25 cellular contexts compared by ENCODE assay signal in the genomic region with DNA sequence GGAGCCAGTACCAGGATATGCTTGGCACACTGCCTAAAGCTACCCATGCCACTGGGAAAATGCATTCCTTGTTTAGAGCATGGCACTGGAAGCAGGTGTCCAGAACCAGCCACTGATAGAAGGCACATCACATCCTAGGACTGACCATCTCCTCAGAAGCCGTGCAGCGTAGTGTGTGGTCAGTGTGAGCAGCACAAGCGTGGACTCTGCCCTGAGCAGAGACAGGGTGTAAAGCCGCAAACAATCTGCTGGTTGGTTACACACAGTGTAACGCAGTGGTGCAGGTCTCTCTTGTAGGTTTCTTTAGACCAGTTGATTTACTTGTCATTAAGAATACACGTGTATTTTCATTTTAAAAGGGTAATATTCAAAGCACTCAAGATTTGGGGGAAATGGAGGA.
A peak's percentile ranks its signal among the peaks of the same experiment; 100 is the strongest.
DNase-seq lines count a peak whose midpoint lies in the region; FAIRE-seq and TF ChIP-seq lines count a peak whose summit lies in the region.
"Had no signal": no experiment of that assay in that cellular context is flagged by ENCODE, and none has a peak within 500 bp of the region (broad histone marks: within the 10 kb centered on the region; RNA-seq: fewer than 3 reads in every experiment).

No MANE protein-coding gene starts in this region.

- TF ChIP-seq CTCF in MCF 10A (IDR thresholded peaks at IDR 0.05; ENCODE audit: unreplicated experiment) (no peak), mammary epithelial cell (conservative IDR thresholded peaks at IDR 0.05 in 1 of 2, IDR thresholded peaks at IDR 0.05 in 1 of 2; ENCODE audit: extremely low read depth in 1 of 2, insufficient read depth in 1 of 2, low read depth in 1 of 2, low read length in 2 of 2) (no peak), hepatocyte (IDR thresholded peaks at IDR 0.05; ENCODE audit: poor library complexity) (no peak), kidney (IDR thresholded peaks at IDR 0.05; ENCODE audit: borderline replicate concordance, extremely low read depth, insufficient read depth) (no peak)

- H3K4me3 ChIP-seq in mammary epithelial cell (replicated peaks in 1 of 3; ENCODE audit: insufficient read depth in 1 of 3, low read depth in 2 of 3, low read length in 3 of 3) (no peak overlapping the region), hepatocyte (no peak overlapping the region), neuronal stem cell (ENCODE audit: low read length in 2 of 2) (no peak overlapping the region), kidney (ENCODE audit: low read length in 2 of 2) (no peak overlapping the region)
- H3K4me3 ChIP-seq: PC-9, SJCRH30 had no signal

- in situ Hi-C loops in mammary epithelial cell (cut with MboI; ENCODE audit: low sequenced_read_pairs in 2 of 2): no loop called here

- no peak overlapping the region for H2BK12ac ChIP-seq in neuronal stem cell (ENCODE audit: low read length)

- H3K27ac ChIP-seq in mammary epithelial cell (ENCODE audit: insufficient read depth, low read depth, low read length) (no peak overlapping the region), hepatocyte (no peak overlapping the region), neuronal stem cell (replicated peaks; ENCODE audit: low read length) (no peak overlapping the region), kidney (ENCODE audit: low read depth in 2 of 2, low read length in 2 of 2) (no peak overlapping the region)
- H3K27ac ChIP-seq: HL-60, PC-9, SJCRH30 had no signal

- H3K9me3 ChIP-seq in mammary epithelial cell (replicated peaks; ENCODE audit: insufficient read depth, low read length) (no peaks in the 10 kb centered on the region), hepatocyte (ENCODE audit: low read depth) (no peaks in the 10 kb centered on the region), neuronal stem cell (replicated peaks in 1 of 2; ENCODE audit: control insufficient read depth in 2 of 2, insufficient read depth in 1 of 2, low read depth in 1 of 2, low read length in 2 of 2) (peaks cover 0 to 8% of the 10 kb centered on the region in 2 donors), kidney (ENCODE audit: control insufficient read depth in 1 of 2, low read length in 2 of 2) (no peaks in the 10 kb centered on the region)
- H3K9me3 ChIP-seq: SJCRH30 had no signal

- H3K36me3 Mint-ChIP-seq in MCF 10A (ENCODE audit: insufficient read depth, unreplicated experiment): no peaks in the 10 kb centered on the region

- peak overlapping the region; percentile 41 for H3K27ac Mint-ChIP-seq in MCF 10A (ENCODE audit: low read depth, unreplicated experiment)

- H2BK5ac ChIP-seq in neuronal stem cell (ENCODE audit: low read length): no peak overlapping the region

- no peak overlapping the region for H3K4ac ChIP-seq in neuronal stem cell (ENCODE audit: low read length)

- H3K14ac ChIP-seq in neuronal stem cell (ENCODE audit: low read length): no peak overlapping the region

- intact Hi-C loops in MCF 10A (cut with micrococcal nuclease) (no loop called here), mammary epithelial cell (cut with micrococcal nuclease) (no loop called here), kidney (cut with DNase I) (no loop called here)

- POLR2A ChIA-PET in MCF 10A (lab: Yijun Ruan, JAX): no interaction called here

- H3K4me2 ChIP-seq in mammary epithelial cell (ENCODE audit: insufficient read depth, low read depth, low read length) (no peak overlapping the region), hepatocyte (no peak overlapping the region), neuronal stem cell (ENCODE audit: insufficient read depth, low read length, poor library complexity, severe bottlenecking) (no peak overlapping the region)
- H3K4me2 ChIP-seq: PC-9 had no signal

- no peaks in the 10 kb centered on the region for H3K36me3 ChIP-seq in mammary epithelial cell (ENCODE audit: insufficient read depth, low read length)
- H3K36me3 ChIP-seq in hepatocyte (replicated peaks; ENCODE audit: insufficient read depth, low read depth): no peaks in the 10 kb centered on the region
- H3K36me3 ChIP-seq in neuronal stem cell (replicated peaks in 1 of 2; ENCODE audit: control insufficient read depth in 2 of 2, insufficient read depth in 2 of 2, low read length in 2 of 2): no peaks in the 10 kb centered on the region
- H3K36me3 ChIP-seq in kidney (ENCODE audit: control insufficient read depth in 1 of 2, insufficient read depth in 2 of 2, low read length in 2 of 2): no peaks in the 10 kb centered on the region
- H3K36me3 ChIP-seq: SJCRH30 had no signal

- no peak overlapping the region for H4K8ac ChIP-seq in neuronal stem cell (ENCODE audit: low read depth, low read length)

- H4K91ac ChIP-seq in neuronal stem cell (ENCODE audit: low read depth, low read length, poor library complexity): no peak overlapping the region

- no peaks in the 10 kb centered on the region for H3K4me1 Mint-ChIP-seq in MCF 10A (ENCODE audit: insufficient read depth, unreplicated experiment)

- no TSS peak for BruUV-seq in MCF 10A (replicated peaks; lab: Mats Ljungman, UMichigan)
- BruUV-seq in mammary epithelial cell (replicated peaks; lab: Mats Ljungman, UMichigan): no TSS peak

- FAIRE-seq in urothelium cell line (lab: Jason Lieb, UNC) (peak; percentile 58), kidney (lab: Jason Lieb, UNC) (no peak)
- FAIRE-seq: H54 had no signal

- no peaks in the 10 kb centered on the region for H3K79me2 ChIP-seq in mammary epithelial cell (ENCODE audit: insufficient read depth, low read length)
- no peaks in the 10 kb centered on the region for H3K79me2 ChIP-seq in hepatocyte

- CTCF ChIA-PET in MCF 10A (lab: Yijun Ruan, JAX) (no interaction called here), mammary epithelial cell (lab: Charles Lee; ENCODE audit: low non-redundant PET) (no interaction called here)

- H3K9me2 ChIP-seq in hepatocyte (replicated peaks; ENCODE audit: insufficient read depth): no peaks in the 10 kb centered on the region

- no peaks in the 10 kb centered on the region for H3K4me1 ChIP-seq in mammary epithelial cell (ENCODE audit: insufficient read depth, low read length)
- no peaks in the 10 kb centered on the region for H3K4me1 ChIP-seq in hepatocyte (ENCODE audit: insufficient read depth)
- H3K4me1 ChIP-seq in neuronal stem cell (ENCODE audit: control insufficient read depth in 2 of 2, insufficient read depth in 1 of 2, low read depth in 1 of 2, low read length in 2 of 2): no peaks in the 10 kb centered on the region
- H3K4me1 ChIP-seq in kidney (ENCODE audit: control insufficient read depth in 1 of 2, insufficient read depth in 1 of 2, low read depth in 1 of 2, low read length in 2 of 2): no peaks in the 10 kb centered on the region

- H4K20me1 ChIP-seq in mammary epithelial cell (ENCODE audit: insufficient read depth, low read length) (no peaks in the 10 kb centered on the region), hepatocyte (ENCODE audit: insufficient read depth, poor library complexity, severe bottlenecking) (no peaks in the 10 kb centered on the region)

- H3K23ac ChIP-seq in neuronal stem cell (ENCODE audit: low read depth, low read length, poor library complexity): no peak overlapping the region

- H3K27me3 ChIP-seq in mammary epithelial cell (ENCODE audit: insufficient read depth, low read length): no peaks in the 10 kb centered on the region
- no peaks in the 10 kb centered on the region for H3K27me3 ChIP-seq in hepatocyte
- no peaks in the 10 kb centered on the region for H3K27me3 ChIP-seq in neuronal stem cell (ENCODE audit: control insufficient read depth in 3 of 3, insufficient read depth in 3 of 3, low read depth in 1 of 3, low read length in 3 of 3)
- H3K27me3 ChIP-seq: SJCRH30 had no signal

- dilution Hi-C loops in mammary epithelial cell (cut with HindIII; ENCODE audit: low sequenced_read_pairs): no loop called here

- no peaks in the 10 kb centered on the region for H3K9me3 Mint-ChIP-seq in MCF 10A (ENCODE audit: unreplicated experiment)

- H3K9ac ChIP-seq in mammary epithelial cell (ENCODE audit: insufficient read depth, low read length): no peak overlapping the region
- H3K9ac ChIP-seq in neuronal stem cell (ENCODE audit: low read depth, low read length, poor library complexity): no peak overlapping the region
- H3K9ac ChIP-seq in kidney (ENCODE audit: low read length in 2 of 2): no peak overlapping the region

- WGBS in mammary epithelial cell (ENCODE audit: low coverage, missing lambda C conversion rate): 93% methylated on average over 6 of the region's 6 CpGs
- 73% methylated on average over 6 of the region's 6 CpGs for WGBS in hepatocyte (ENCODE audit: low lambda C conversion rate, missing lambda C conversion rate)
- no CpG with 5 or more reads among the region's 6 CpGs for WGBS in neuronal stem cell (ENCODE audit: extremely low coverage in 2 of 2, insufficient read length in 2 of 2, insufficient replicate concordance in 1 of 2), 2 donors

- no peaks in the 10 kb centered on the region for H3K27me3 Mint-ChIP-seq in MCF 10A (ENCODE audit: insufficient read depth, unreplicated experiment)

- no peak overlapping the region for H2BK15ac ChIP-seq in neuronal stem cell (ENCODE audit: low read length)

- H2AK5ac ChIP-seq in neuronal stem cell (ENCODE audit: low read depth, low read length): no peak overlapping the region

- DNase-seq in MCF 10A (ENCODE audit: unreplicated experiment): no peak
- no peak for DNase-seq in mammary epithelial cell
- DNase-seq in hepatocyte (ENCODE audit: low spot score): peak; percentile 38
- DNase-seq in neuronal stem cell (ENCODE audit: low spot score): no peak
- no peak for DNase-seq in urothelium cell line (ENCODE audit: low spot score)
- DNase-seq in NOMO-1 (lab: John Stamatoyannopoulos, UW; ENCODE audit: unreplicated experiment in 2 of 2): no peak
- no peak for DNase-seq in kidney
- DNase-seq in UCSD-AML1 (lab: John Stamatoyannopoulos, UW; ENCODE audit: unreplicated experiment): no peak
- DNase-seq: 8988T; ACHN; Calu3; DMS53; Karpas-422; MV-4-11; NCI-H1105 treated with DMSO at 0.1 percent for 48 hours; NCI-H146; NCI-H2029; NCI-H446 treated with DMSO at 0.1 percent for 48 hours; NCI-H526; NCI-H82; NK-92 treated with Interleukin-12 subunit alpha and Interleukin-12 subunit beta, amount 100 ng/mL, for 24 hours; PC-9; SJCRH30 had no signal

- H2AFZ ChIP-seq in mammary epithelial cell (ENCODE audit: low read depth, low read length) (no peak overlapping the region), hepatocyte (no peak overlapping the region), neuronal stem cell (ENCODE audit: low read length) (peak overlapping the region; percentile 10)
- H2AFZ ChIP-seq: PC-9 had no signal

- H3K18ac ChIP-seq in neuronal stem cell (ENCODE audit: low read length): no peak overlapping the region

- H2BK120ac ChIP-seq in neuronal stem cell (ENCODE audit: low read depth, low read length): no peak overlapping the region

- H3K4me3 Mint-ChIP-seq in MCF 10A (ENCODE audit: unreplicated experiment): no peak overlapping the region

- H3K79me1 ChIP-seq in neuronal stem cell (ENCODE audit: low read depth, low read length): no peaks in the 10 kb centered on the region
